8 cellular contexts compared by ENCODE assay signal in the genomic region with DNA sequence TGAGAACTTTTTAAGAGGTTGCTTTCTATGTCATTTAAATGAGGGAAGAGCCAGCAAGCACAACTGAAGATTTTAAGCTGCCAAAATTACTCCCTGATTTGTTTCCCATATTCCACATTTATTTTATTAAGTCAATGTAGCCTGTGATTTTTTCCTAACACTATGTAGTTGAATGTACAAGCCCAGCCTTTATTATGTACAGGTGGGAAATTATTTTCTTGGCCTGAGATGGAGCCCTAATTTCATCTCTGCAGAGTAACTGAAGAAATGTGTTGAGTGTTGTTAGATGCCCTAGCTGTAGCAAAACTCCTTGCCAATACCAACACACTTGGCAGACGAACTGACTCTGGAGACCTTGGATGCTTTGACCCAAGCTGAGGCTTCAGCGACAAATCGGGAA.
"Had no signal": no experiment of that assay in that cellular context is flagged by ENCODE, and none has a peak within 500 bp of the region (broad histone marks: within the 10 kb centered on the region; RNA-seq: fewer than 3 reads in every experiment).

No MANE protein-coding gene starts in this region.

- H3K27me3 Mint-ChIP-seq: IgD-negative memory B cell had no signal

- H3K4me1 Mint-ChIP-seq: IgD-negative memory B cell had no signal

- H3K27ac ChIP-seq: HL-60, KMS-11 had no signal

- H3K4me3 Mint-ChIP-seq: IgD-negative memory B cell had no signal

- H3K27ac Mint-ChIP-seq: IgD-negative memory B cell had no signal

- H3K4me3 ChIP-seq: K562 had no signal

- ATAC-seq: HepG2, K562 had no signal

- H3K4me2 ChIP-seq: KMS-11 had no signal

- DNase-seq: IMR-90, KBM-7, KG1 had no signal
